In the genomic region with DNA sequence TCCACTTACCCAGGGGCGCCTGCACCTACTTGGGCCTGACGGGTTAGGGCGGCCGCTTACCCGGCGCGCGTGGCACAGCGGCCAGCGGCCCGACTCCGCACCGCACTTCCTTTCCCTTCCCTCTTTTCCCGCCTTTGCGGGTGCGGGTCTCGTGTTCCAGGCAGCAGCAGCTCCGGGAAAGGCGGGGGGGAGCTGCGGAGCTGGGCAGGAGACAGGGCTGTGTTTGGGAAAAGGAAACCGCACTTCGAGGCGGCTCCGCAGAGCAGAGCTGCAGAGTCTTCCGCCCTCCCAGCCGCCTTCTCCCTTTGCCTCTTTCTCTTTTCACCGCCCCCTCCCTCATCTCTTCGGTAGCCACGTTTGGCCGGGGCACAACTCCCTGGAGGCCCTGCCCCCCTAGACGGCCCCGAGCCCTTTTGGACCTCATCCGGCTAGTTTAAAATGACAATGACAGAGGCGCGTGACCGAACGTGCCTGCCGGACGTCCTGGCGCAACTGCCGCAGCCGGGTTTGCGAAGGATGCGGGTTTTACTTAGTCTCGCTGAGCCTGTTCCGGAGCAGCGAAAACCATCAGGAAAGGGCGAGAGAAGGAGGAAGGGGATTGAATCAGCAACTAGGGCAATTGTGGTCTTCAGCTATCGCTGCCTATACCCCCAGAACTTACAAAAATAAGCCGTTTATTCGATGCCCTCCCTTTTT, we compare ENCODE assay signal across 13 cellular contexts. TPM values are rescaled to one million over a fixed set of nuclear protein-coding genes. Genes with fewer than 3 reads are reported as not detected.
A peak's percentile ranks its signal among the peaks of the same experiment; 100 is the strongest.
DNase-seq lines count a peak whose midpoint lies in the region; ATAC-seq and TF ChIP-seq lines count a peak whose summit lies in the region.
"Had no signal": no experiment of that assay in that cellular context is flagged by ENCODE, and none has a peak within 500 bp of the region (broad histone marks: within the 10 kb centered on the region; RNA-seq: fewer than 3 reads in every experiment).

No MANE protein-coding gene starts in this region.

- ATAC-seq in upper lobe of left lung (ENCODE audit: low FRiP score in 2 of 2) (no peak), HG02571 (IDR thresholded peaks at IDR 0.05; ENCODE audit: unreplicated experiment) (no peak)
- ATAC-seq: left ventricle myocardium superior had no signal

- H3K9ac ChIP-seq in adipocyte (ENCODE audit: low read length), result no peak overlapping the region
- H3K9ac ChIP-seq in mesenchymal stem cell (ENCODE audit: low read length), result no peak overlapping the region

- H4K91ac ChIP-seq in mesenchymal stem cell (ENCODE audit: low read length), result no peak overlapping the region

- H3K4me3 ChIP-seq in left ventricle myocardium inferior (peak overlapping the region; percentile 49), right atrium auricular region (peak overlapping the region in 1 of 2 donors; percentile 34), adipocyte (ENCODE audit: low read length) (peak overlapping the region; percentile 19), mesenchymal stem cell (ENCODE audit: insufficient read depth in 1 of 2, low read depth in 1 of 2, low read length in 2 of 2) (peak overlapping the region in 1 of 2 experiments; percentile 37), upper lobe of left lung (peak overlapping the region in 3 of 4 donors; percentile 7 to 31 (median 14))

- WGBS in mesenchymal stem cell, result 5% methylated on average over 46 of the region's 51 CpGs
- WGBS in upper lobe of left lung, 2 donors, result 5 to 6% methylated on average over 48 to 50 of the region's 51 CpGs

- no peak for TF ChIP-seq POLR2A in upper lobe of left lung (IDR thresholded peaks at IDR 0.05)

- no peak overlapping the region for H3K23ac ChIP-seq in mesenchymal stem cell (ENCODE audit: low read length in 2 of 2)

- H3K18ac ChIP-seq in mesenchymal stem cell (ENCODE audit: low read depth in 1 of 2, low read length in 2 of 2), result no peak overlapping the region

- H2AFZ ChIP-seq in mesenchymal stem cell (ENCODE audit: low read depth, low read length), result no peak overlapping the region

- H3K4ac ChIP-seq in mesenchymal stem cell (ENCODE audit: low read depth in 1 of 2, low read length in 2 of 2), result no peak overlapping the region

- TF ChIP-seq CTCF in left ventricle myocardium inferior (IDR thresholded peaks at IDR 0.05; ENCODE audit: borderline replicate concordance) (no peak), right atrium auricular region (IDR thresholded peaks at IDR 0.05) (no peak), upper lobe of left lung (IDR thresholded peaks at IDR 0.05) (no peak)

- no peak overlapping the region for H4K8ac ChIP-seq in mesenchymal stem cell (ENCODE audit: low read length)

- H3K4me1 ChIP-seq in left ventricle myocardium inferior (peaks cover 39% of the 10 kb centered on the region), right atrium auricular region (peaks cover 0 to 46% of the 10 kb centered on the region in 2 donors), adipocyte (ENCODE audit: control insufficient read depth, insufficient read depth, low read length) (no peaks in the 10 kb centered on the region), mesenchymal stem cell (ENCODE audit: control insufficient read depth, insufficient read depth, low read depth, low read length) (peaks cover 43% of the 10 kb centered on the region), upper lobe of left lung (peaks cover 9 to 41% (median 20%) of the 10 kb centered on the region in 4 donors)

- DNase-seq in left ventricle myocardium inferior (no peak), right atrium auricular region (ENCODE audit: low spot score) (no peak), adipocyte (ENCODE audit: low read depth) (no peak), mesenchymal stem cell (no peak), upper lobe of left lung (peak in 1 of 2 donors; percentile 65), NCI-H69 (lab: John Stamatoyannopoulos, UW) (no peak), hippocampal formation (lab: John Stamatoyannopoulos, UW) (no peak)
- DNase-seq: activated CD4-positive, CD25-positive, alpha-beta regulatory T cell treated with anti-CD3 and anti-CD28 coated beads, Interleukin-2, amount 50 U/mL, for 72 hours; Caco-2; left ventricle myocardium superior; NK-92 treated with Interleukin-12 subunit alpha and Interleukin-12 subunit beta, amount 100 ng/mL, for 24 hours; stimulated activated CD4-positive, alpha-beta T cell treated with anti-CD3 and anti-CD28 coated beads, Interleukin-2, amount 100 ng/mL, for 24 hours had no signal

- no peak overlapping the region for H3K14ac ChIP-seq in mesenchymal stem cell (ENCODE audit: low read length in 2 of 2)

- H2BK12ac ChIP-seq in mesenchymal stem cell (ENCODE audit: low read length in 2 of 2), result no peak overlapping the region

- H3K27me3 ChIP-seq in left ventricle myocardium inferior (ENCODE audit: low read depth) (peaks cover 100% of the 10 kb centered on the region), right atrium auricular region (peaks cover 61 to 77% of the 10 kb centered on the region in 2 donors), adipocyte (replicated peaks; ENCODE audit: control insufficient read depth, insufficient read depth, low read length) (peaks cover 91% of the 10 kb centered on the region), mesenchymal stem cell (ENCODE audit: control insufficient read depth in 1 of 2, insufficient read depth in 1 of 2, low read length in 2 of 2) (peaks cover 81 to 98% of the 10 kb centered on the region in 2 experiments), upper lobe of left lung (peaks cover 0 to 80% (median 50%) of the 10 kb centered on the region in 4 donors)

- H2BK15ac ChIP-seq in mesenchymal stem cell (ENCODE audit: low read depth, poor library complexity, severe bottlenecking), result no peak overlapping the region

- H3K27ac ChIP-seq in left ventricle myocardium inferior (replicated peaks) (no peak overlapping the region), right atrium auricular region (no peak overlapping the region), mesenchymal stem cell (ENCODE audit: low read length, poor library complexity, severe bottlenecking) (no peak overlapping the region), upper lobe of left lung (no peak overlapping the region)

- peak overlapping the region; percentile 61 for H3K4me2 ChIP-seq in mesenchymal stem cell (ENCODE audit: low read length, poor library complexity, severe bottlenecking)

- no peak overlapping the region for H2AK5ac ChIP-seq in mesenchymal stem cell (ENCODE audit: low read length, severe bottlenecking)

- TF ChIP-seq EP300 in upper lobe of left lung (IDR thresholded peaks at IDR 0.05), result no peak

- no peaks in the 10 kb centered on the region for H3K79me1 ChIP-seq in mesenchymal stem cell (replicated peaks; ENCODE audit: low read length, poor library complexity, severe bottlenecking)

- no peak overlapping the region for H2BK120ac ChIP-seq in mesenchymal stem cell (ENCODE audit: low read depth, low read length)

- H3K9me3 ChIP-seq in left ventricle myocardium inferior (replicated peaks) (no peaks in the 10 kb centered on the region), right atrium auricular region (no peaks in the 10 kb centered on the region), adipocyte (ENCODE audit: control insufficient read depth, low read length) (no peaks in the 10 kb centered on the region), mesenchymal stem cell (ENCODE audit: control insufficient read depth, low read length) (peaks cover 5% of the 10 kb centered on the region), upper lobe of left lung (no peaks in the 10 kb centered on the region)
- H3K9me3 ChIP-seq: Caco-2 had no signal

- intact Hi-C loops in left ventricle myocardium inferior (cut with micrococcal nuclease), result no loop called here

- no peaks in the 10 kb centered on the region for H3K36me3 ChIP-seq in left ventricle myocardium inferior
- no peaks in the 10 kb centered on the region for H3K36me3 ChIP-seq in right atrium auricular region
- no peaks in the 10 kb centered on the region for H3K36me3 ChIP-seq in adipocyte (ENCODE audit: control insufficient read depth, insufficient read depth, low read length, severe bottlenecking)
- no peaks in the 10 kb centered on the region for H3K36me3 ChIP-seq in mesenchymal stem cell (ENCODE audit: control insufficient read depth in 1 of 2, insufficient read depth in 2 of 2, low read depth in 1 of 2, low read length in 2 of 2)
- no peaks in the 10 kb centered on the region for H3K36me3 ChIP-seq in upper lobe of left lung

- H2BK5ac ChIP-seq in mesenchymal stem cell (ENCODE audit: low read depth, low read length, poor library complexity, severe bottlenecking), result no peak overlapping the region

RNA-seq across cellular contexts. Expression of a gene that starts 7.9 kb away (rescaled TPM):
- total RNA-seq in left ventricle myocardium inferior (not detected), right atrium auricular region (not detected), upper lobe of left lung (under 1 TPM in 1 of 6 donors, not detected in 5; 0.07 TPM)
- polyA plus RNA-seq in mesenchymal stem cell (2013, experiment 1 of 2), result not detected
- not detected for polyA plus RNA-seq in mesenchymal stem cell (2013, experiment 2 of 2)
- total RNA-seq: left ventricle myocardium superior had no signal
